Comparison of ENCODE assay signal across 32 cellular contexts in the genomic region with DNA sequence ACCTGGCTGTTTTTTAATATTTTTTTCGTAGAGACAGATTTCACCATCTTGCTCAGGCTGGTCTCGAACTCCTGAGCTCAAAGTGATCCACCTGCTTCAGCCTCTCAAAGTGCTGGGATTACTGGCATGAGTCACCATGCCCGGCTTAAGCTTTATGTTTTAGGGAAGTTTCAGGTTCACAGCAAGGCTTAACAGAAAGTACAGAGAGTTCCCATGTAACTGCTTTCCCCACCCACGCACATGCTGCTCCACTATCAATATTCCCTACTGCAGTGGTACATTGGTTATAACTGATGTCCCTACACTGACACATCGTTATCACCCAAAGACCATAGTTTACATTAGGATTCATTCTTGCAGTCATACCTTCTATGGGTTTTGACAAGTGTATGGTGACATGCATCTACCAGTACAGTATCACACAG.
DNase-seq lines count a peak whose midpoint lies in the region; ATAC-seq, FAIRE-seq and TF ChIP-seq lines count a peak whose summit lies in the region.
"Had no signal": no experiment of that assay in that cellular context is flagged by ENCODE, and none has a peak within 500 bp of the region (broad histone marks: within the 10 kb centered on the region; RNA-seq: fewer than 3 reads in every experiment).

No MANE protein-coding gene starts in this region.

- no peak for TF ChIP-seq EP300 in GM12878 (IDR thresholded peaks at IDR 0.05; ENCODE audit: borderline replicate concordance in 1 of 2, control insufficient read depth in 1 of 2, low read depth in 2 of 2, low read length in 2 of 2)

- FAIRE-seq in GM12878 (lab: Jason Lieb, UNC) = no peak
- FAIRE-seq: G401.6, HTR-8/SVneo, kidney had no signal

- DNase-seq in MCF 10A (ENCODE audit: unreplicated experiment) (peak; percentile 39), mammary epithelial cell (no peak), GM12878 (ENCODE audit: low read depth, low spot score) (no peak), mesenteric fat pad (ENCODE audit: low spot score) (peak; percentile 4), NCI-H2227 (lab: John Stamatoyannopoulos, UW; ENCODE audit: unreplicated experiment) (no peak), Calu3 (no peak)
- DNase-seq: activated CD4-positive, alpha-beta T cell treated with anti-CD3 and anti-CD28 coated beads for 36 hours; activated CD8-positive, alpha-beta T cell treated with anti-CD3 and anti-CD28 coated beads, Interleukin-2, amount 10 ng/mL, durations not matched to agents 7 days and 5 days; Caco-2; effector CD8-positive, alpha-beta T cell; GM23248; KG1; kidney; left ventricle myocardium superior; naive B cell; NCI-H446; NCI-H774; Peyer's patch; SHP77 treated with DMSO at 0.1 percent for 48 hours; stimulated activated naive CD4-positive, alpha-beta T cell had no signal

- H3K9me3 ChIP-seq in mammary epithelial cell (replicated peaks; ENCODE audit: insufficient read depth, low read length) (no peaks in the 10 kb centered on the region), GM12878 (replicated peaks; ENCODE audit: control insufficient read depth, insufficient read depth, low read length) (no peaks in the 10 kb centered on the region)
- H3K9me3 ChIP-seq: ascending aorta, Caco-2, Peyer's patch, suprapubic skin had no signal

- TF ChIP-seq CTCF in MCF 10A (IDR thresholded peaks at IDR 0.05; ENCODE audit: unreplicated experiment) (no peak), mammary epithelial cell (conservative IDR thresholded peaks at IDR 0.05 in 1 of 2, IDR thresholded peaks at IDR 0.05 in 1 of 2; ENCODE audit: extremely low read depth in 1 of 2, insufficient read depth in 1 of 2, low read depth in 1 of 2, low read length in 2 of 2) (no peak), GM12878 (IDR thresholded peaks at IDR 0.05 in 2 of 3, conservative IDR thresholded peaks at IDR 0.05 in 1 of 3; ENCODE audit: control insufficient read depth in 2 of 3, extremely low read depth in 1 of 3, insufficient read depth in 1 of 3, low read depth in 3 of 3, low read length in 3 of 3) (no peak), Calu3 (IDR thresholded peaks at IDR 0.05; ENCODE audit: unreplicated experiment) (no peak)

- BruUV-seq in MCF 10A (replicated peaks; lab: Mats Ljungman, UMichigan) (no TSS peak), mammary epithelial cell (replicated peaks; lab: Mats Ljungman, UMichigan) (no TSS peak), GM12878 (replicated peaks; lab: Mats Ljungman, UMichigan) (no TSS peak), Calu3 (replicated peaks; lab: Mats Ljungman, UMichigan) (no TSS peak)

- H3K4me3 Mint-ChIP-seq in MCF 10A (ENCODE audit: unreplicated experiment) (no peak overlapping the region), Calu3 (ENCODE audit: low read depth, unreplicated experiment) (no peak overlapping the region)
- H3K4me3 Mint-ChIP-seq in stimulated activated memory B cell treated with anti-CD40 and anti-IgM and Interleukin-4, amounts not matched to agents 10 μg/mL and 1 μg/mL and 100 μg/mL, for 72 hours = no peak overlapping the region
- H3K4me3 Mint-ChIP-seq: activated CD4-positive, alpha-beta T cell treated with anti-CD3 and anti-CD28 coated beads for 36 hours; activated CD8-positive, alpha-beta T cell treated with anti-CD3 and anti-CD28 coated beads, Interleukin-2, amount 10 ng/mL, durations not matched to agents 7 days and 5 days; mesothelial cell of epicardium; naive B cell had no signal

- H3K9me3 Mint-ChIP-seq in MCF 10A (ENCODE audit: unreplicated experiment) = no peaks in the 10 kb centered on the region
- no peaks in the 10 kb centered on the region for H3K9me3 Mint-ChIP-seq in Calu3 (ENCODE audit: low read depth, unreplicated experiment)
- no peaks in the 10 kb centered on the region for H3K9me3 Mint-ChIP-seq in stimulated activated memory B cell treated with anti-CD40 and anti-IgM and Interleukin-4, amounts not matched to agents 10 μg/mL and 1 μg/mL and 100 μg/mL, for 72 hours
- H3K9me3 Mint-ChIP-seq: activated naive CD4-positive, alpha-beta T cell treated with anti-CD3 and anti-CD28 coated beads, Interleukin-2, amount 50 U/mL, for 72 hours; activated T-helper 2 cell treated with anti-CD3 and anti-CD28 coated beads, Interferon-gamma antibody, Interleukin-2, Interleukin-4, amounts not matched to agents 10 μg/mL and 5 μg/mL and 100 μg/mL, durations not matched to agents 14 hours and 24 hours and 36 hours had no signal

- dilution Hi-C loops in mammary epithelial cell (cut with HindIII; ENCODE audit: low sequenced_read_pairs) = no loop called here

- no peak overlapping the region for H3K4me3 ChIP-seq in mammary epithelial cell (replicated peaks in 1 of 3; ENCODE audit: insufficient read depth in 1 of 3, low read depth in 2 of 3, low read length in 3 of 3)
- H3K4me3 ChIP-seq in GM12878 = no peak overlapping the region
- H3K4me3 ChIP-seq: ascending aorta, cardiac muscle cell, coronary artery, GM23248, Peyer's patch, suprapubic skin had no signal

- H3K36me3 ChIP-seq in mammary epithelial cell (ENCODE audit: insufficient read depth, low read length) = no peaks in the 10 kb centered on the region
- no peaks in the 10 kb centered on the region for H3K36me3 ChIP-seq in GM12878 (ENCODE audit: control insufficient read depth in 2 of 2, insufficient read depth in 2 of 2, low read length in 1 of 2)
- H3K36me3 ChIP-seq: ascending aorta, cardiac muscle cell, Peyer's patch, suprapubic skin had no signal

- RAD21 ChIA-PET in GM12878 (lab: Charles Lee; ENCODE audit: unreplicated experiment) = interaction anchor here (1.1 to 1.6 kb wide), 3 partner anchors 17 to 20 kb away, joined by 4 to 6 read pairs (median 4); no protein-coding TSS in a partner anchor

- POLR2A ChIA-PET in MCF 10A (lab: Yijun Ruan, JAX) = interaction anchor here (0.8 to 2.7 kb wide), 3 partner anchors 10 to 26 kb away, joined by 3 to 14 read pairs (median 3); no protein-coding TSS in a partner anchor
- POLR2A ChIA-PET in GM12878 (lab: Charles Lee) = interaction anchor here (1.1 to 1.3 kb wide), 2 partner anchors 18 to 29 kb away, joined by 3 to 4 read pairs; no protein-coding TSS in a partner anchor

- no peaks in the 10 kb centered on the region for H3K79me2 ChIP-seq in mammary epithelial cell (ENCODE audit: insufficient read depth, low read length)
- H3K79me2 ChIP-seq in GM12878 (ENCODE audit: control insufficient read depth, insufficient read depth, low read length) = no peaks in the 10 kb centered on the region

- H3K9ac ChIP-seq in mammary epithelial cell (ENCODE audit: insufficient read depth, low read length) = no peak overlapping the region
- no peak overlapping the region for H3K9ac ChIP-seq in GM12878 (ENCODE audit: control insufficient read depth, insufficient read depth, low read length)
- H3K9ac ChIP-seq: GM23248 had no signal

- in situ Hi-C loops in mammary epithelial cell (cut with MboI; ENCODE audit: low sequenced_read_pairs in 2 of 2) = no loop called here
- in situ Hi-C loops in GM12878 (cut with MboI) = no loop called here

- peak; percentile 42; the same call in 2 of the 3 replicates for ATAC-seq in GM12878
- ATAC-seq in GM21423 (IDR thresholded peaks at IDR 0.05; ENCODE audit: unreplicated experiment) = no peak
- ATAC-seq in stimulated activated memory B cell treated with anti-CD40 and anti-IgM and Interleukin-4, amounts not matched to agents 10 μg/mL and 1 μg/mL and 100 μg/mL, for 72 hours = no peak
- ATAC-seq: activated CD4-positive, alpha-beta T cell treated with anti-CD3 and anti-CD28 coated beads for 36 hours; activated CD8-positive, alpha-beta T cell treated with anti-CD3 and anti-CD28 coated beads, Interleukin-2, amount 10 ng/mL, durations not matched to agents 7 days and 5 days; activated naive CD4-positive, alpha-beta T cell treated with anti-CD3 and anti-CD28 coated beads, Interleukin-2, amount 50 U/mL, for 72 hours; left ventricle myocardium superior had no signal

- TF ChIP-seq RAD21 in GM12878 (IDR thresholded peaks at IDR 0.05; ENCODE audit: insufficient read depth, low read depth, low read length) = no peak

- CTCF ChIA-PET in MCF 10A (lab: Yijun Ruan, JAX) (interaction anchor here (1.1 kb wide), 1 partner anchor 47 kb away, joined by 3 read pairs; no protein-coding TSS in a partner anchor), mammary epithelial cell (lab: Charles Lee; ENCODE audit: low non-redundant PET) (no interaction called here), GM12878 (lab: Yijun Ruan, JAX) (interaction anchor here (1.4 to 1.5 kb wide), 2 partner anchors 20 to 29 kb away, joined by 4 read pairs; no protein-coding TSS in a partner anchor), Calu3 (lab: Charles Lee) (no interaction called here)

- WGBS in mammary epithelial cell (ENCODE audit: low coverage, missing lambda C conversion rate) = 66% methylated on average over 5 of the region's 5 CpGs
- 40% methylated on average over 5 of the region's 5 CpGs for WGBS in GM12878 (ENCODE audit: insufficient coverage, insufficient replicate concordance, low lambda C conversion rate, missing lambda C conversion rate)

- H3K4me1 Mint-ChIP-seq in MCF 10A (ENCODE audit: insufficient read depth, unreplicated experiment) (no peaks in the 10 kb centered on the region), Calu3 (ENCODE audit: low read depth, unreplicated experiment) (peaks cover 38% of the 10 kb centered on the region)
- peaks cover 25% of the 10 kb centered on the region for H3K4me1 Mint-ChIP-seq in stimulated activated memory B cell treated with anti-CD40 and anti-IgM and Interleukin-4, amounts not matched to agents 10 μg/mL and 1 μg/mL and 100 μg/mL, for 72 hours

- no peak for TF ChIP-seq POLR2A in GM12878 (IDR thresholded peaks at IDR 0.05; ENCODE audit: low read depth, low read length)

- SMC1A ChIA-PET in GM12878 (lab: Charles Lee; ENCODE audit: uncharacterized antibody, unreplicated experiment) = interaction anchor here (1.0 to 2.3 kb wide), 3 partner anchors 8 to 13 kb away, joined by 3 to 9 read pairs (median 7); no protein-coding TSS in a partner anchor

- H4K20me1 ChIP-seq in mammary epithelial cell (ENCODE audit: insufficient read depth, low read length) (no peaks in the 10 kb centered on the region), GM12878 (ENCODE audit: control insufficient read depth, insufficient read depth) (no peaks in the 10 kb centered on the region)

- H3K4me2 ChIP-seq in mammary epithelial cell (ENCODE audit: insufficient read depth, low read depth, low read length) (no peak overlapping the region), GM12878 (ENCODE audit: control insufficient read depth, insufficient read depth) (no peak overlapping the region)

- H3K36me3 Mint-ChIP-seq in MCF 10A (ENCODE audit: insufficient read depth, unreplicated experiment) = no peaks in the 10 kb centered on the region
- no peaks in the 10 kb centered on the region for H3K36me3 Mint-ChIP-seq in Calu3 (ENCODE audit: insufficient read depth, unreplicated experiment)
- H3K36me3 Mint-ChIP-seq in stimulated activated memory B cell treated with anti-CD40 and anti-IgM and Interleukin-4, amounts not matched to agents 10 μg/mL and 1 μg/mL and 100 μg/mL, for 72 hours = no peaks in the 10 kb centered on the region
- H3K36me3 Mint-ChIP-seq: activated naive CD4-positive, alpha-beta T cell treated with anti-CD3 and anti-CD28 coated beads, Interleukin-2, amount 50 U/mL, for 72 hours; mesothelial cell of epicardium; naive B cell had no signal

- peaks cover 73% of the 10 kb centered on the region for H3K27me3 Mint-ChIP-seq in MCF 10A (ENCODE audit: insufficient read depth, unreplicated experiment)
- no peaks in the 10 kb centered on the region for H3K27me3 Mint-ChIP-seq in Calu3 (ENCODE audit: unreplicated experiment)
- H3K27me3 Mint-ChIP-seq in stimulated activated memory B cell treated with anti-CD40 and anti-IgM and Interleukin-4, amounts not matched to agents 10 μg/mL and 1 μg/mL and 100 μg/mL, for 72 hours = no peaks in the 10 kb centered on the region
- H3K27me3 Mint-ChIP-seq: activated CD4-positive, alpha-beta T cell treated with anti-CD3 and anti-CD28 coated beads for 36 hours; naive B cell had no signal

- no peak overlapping the region for H3K27ac ChIP-seq in mammary epithelial cell (ENCODE audit: insufficient read depth, low read depth, low read length)
- H3K27ac ChIP-seq in GM12878 (ENCODE audit: control insufficient read depth, insufficient read depth) = no peak overlapping the region
- H3K27ac ChIP-seq: ascending aorta, C4-2B, cardiac muscle cell, coronary artery, GM23248, Peyer's patch, suprapubic skin had no signal

- intact Hi-C loops in MCF 10A (cut with micrococcal nuclease) = no loop called here
- intact Hi-C loops in mammary epithelial cell (cut with micrococcal nuclease) = no loop called here
- intact Hi-C loops in GM12878 (cut with micrococcal nuclease; ENCODE audit: unreplicated experiment) = no loop called here
- intact Hi-C loops in Calu3 (cut with micrococcal nuclease; ENCODE audit: unreplicated experiment) = no loop called here

- peaks cover 10% of the 10 kb centered on the region for H3K4me1 ChIP-seq in mammary epithelial cell (ENCODE audit: insufficient read depth, low read length)
- H3K4me1 ChIP-seq in GM12878 (ENCODE audit: control insufficient read depth, insufficient read depth, low read length) = peaks cover 10% of the 10 kb centered on the region
- H3K4me1 ChIP-seq: ascending aorta, Caco-2, Peyer's patch had no signal

- peaks cover 2% of the 10 kb centered on the region for H3K27me3 ChIP-seq in mammary epithelial cell (ENCODE audit: insufficient read depth, low read length)
- H3K27me3 ChIP-seq in GM12878 (replicated peaks in 1 of 2; ENCODE audit: control insufficient read depth in 2 of 2, insufficient read depth in 2 of 2, low read length in 1 of 2) = no peaks in the 10 kb centered on the region
- H3K27me3 ChIP-seq: ascending aorta, cardiac muscle cell, Peyer's patch, suprapubic skin had no signal

- no peak overlapping the region for H2AFZ ChIP-seq in mammary epithelial cell (ENCODE audit: low read depth, low read length)
- no peak overlapping the region for H2AFZ ChIP-seq in GM12878 (ENCODE audit: control insufficient read depth, low read depth, low read length)
- H2AFZ ChIP-seq: GM23248 had no signal

- H3K27ac Mint-ChIP-seq in MCF 10A (ENCODE audit: low read depth, unreplicated experiment) (no peak overlapping the region), Calu3 (ENCODE audit: unreplicated experiment) (no peak overlapping the region)
- H3K27ac Mint-ChIP-seq in stimulated activated memory B cell treated with anti-CD40 and anti-IgM and Interleukin-4, amounts not matched to agents 10 μg/mL and 1 μg/mL and 100 μg/mL, for 72 hours = no peak overlapping the region
- H3K27ac Mint-ChIP-seq: activated CD4-positive, alpha-beta T cell treated with anti-CD3 and anti-CD28 coated beads for 36 hours; activated CD8-positive, alpha-beta T cell treated with anti-CD3 and anti-CD28 coated beads, Interleukin-2, amount 10 ng/mL, durations not matched to agents 7 days and 5 days; activated naive CD4-positive, alpha-beta T cell treated with anti-CD3 and anti-CD28 coated beads, Interleukin-2, amount 50 U/mL, for 72 hours; activated T-helper 2 cell treated with anti-CD3 and anti-CD28 coated beads, Interferon-gamma antibody, Interleukin-2, Interleukin-4, amounts not matched to agents 10 μg/mL and 5 μg/mL and 100 μg/mL, durations not matched to agents 14 hours and 24 hours and 36 hours; mesothelial cell of epicardium; naive B cell had no signal

Comparison
In these comparisons a context has a peak if more than half of its experiments do, and no peak if none do; other contexts are left out.
1. DNase-seq: peak in MCF 10A (single experiment) and mesenteric fat pad (single experiment); none in mammary epithelial cell (single experiment), GM12878 (single experiment), NCI-H2227 (single experiment) and Calu3 (single experiment).
2. CTCF ChIA-PET loops: an anchor here in MCF 10A (1.1 kb wide) and GM12878 (1.4 to 1.5 kb wide); none called in mammary epithelial cell and Calu3.